9 cellular contexts compared by ENCODE assay signal in genomic region chr17:63918789-63919305, GRCh38. TPM values are rescaled to one million over a fixed set of nuclear protein-coding genes. Genes with fewer than 3 reads are reported as not detected.
"Had no signal": no experiment of that assay in that cellular context is flagged by ENCODE, and none has a peak within 500 bp of the region (broad histone marks: within the 10 kb centered on the region; RNA-seq: fewer than 3 reads in every experiment).

Gene GH1 (minus strand): TSS chr17:63918839. CDS start chr17:63918776, 63 bp downstream.

RNA-seq across cellular contexts. Expression of gene GH1, which starts in this region (rescaled TPM):
- total RNA-seq: activated naive CD8-positive, alpha-beta T cell treated with anti-CD3 and anti-CD28 coated beads, Interleukin-2, amount 10 ng/mL, durations not matched to agents 7 days and 5 days; endothelial cell of umbilical vein; esophagus squamous epithelium; fibroblast of villous mesenchyme; glomerular endothelial cell; lung; renal cortical epithelial cell; thyroid gland; urinary bladder had no signal
- polyA plus RNA-seq: endothelial cell of umbilical vein, lung had no signal
